Comparison of ENCODE assay signal across 8 cellular contexts in genomic region chr22:40855960-40856512, GRCh38. TPM values are rescaled to one million over a fixed set of nuclear protein-coding genes. Genes with fewer than 3 reads are reported as not detected.
DNase-seq lines count a peak whose midpoint lies in the region; ATAC-seq and TF ChIP-seq lines count a peak whose summit lies in the region.

No MANE protein-coding gene starts in this region.

- peak overlapping the region; percentile 87 for H3K4me3 ChIP-seq in effector memory CD4-positive, alpha-beta T cell (ENCODE audit: insufficient read depth, low read depth, low read length, poor library complexity, severe bottlenecking)
- H3K4me3 ChIP-seq in lung (peak overlapping the region; percentile 94), thoracic aorta (peak overlapping the region; percentile 89)

- peak; percentile 36 for DNase-seq in EL
- peak in 25 of 34 experiments; percentile 5 to 44 (median 18) for DNase-seq in T-cell
- DNase-seq in effector memory CD4-positive, alpha-beta T cell, result peak in 1 of 3 donors; percentile 1
- no peak for DNase-seq in lung (ENCODE audit: low spot score)
- no peak for DNase-seq in thoracic aorta (ENCODE audit: low spot score)
- DNase-seq in NCI-H187 treated with DMSO at 0.1 percent for 48 hours (lab: John Stamatoyannopoulos, UW), result no peak

- POLR2A ChIA-PET in T-cell (lab: Charles Lee), result interaction anchor here (0.5 to 1.2 kb wide), 7 partner anchors 36 to 812 kb away, joined by 3 to 7 read pairs (median 6); partner anchors contain the start of genes PHF5A (in 1 of the 2) and SLC25A17 (in 1 of the 2)

- H3K36me3 Mint-ChIP-seq in T-cell, result peaks cover 10% of the 10 kb centered on the region

- H3K27ac ChIP-seq in effector memory CD4-positive, alpha-beta T cell (ENCODE audit: insufficient read depth, low read length, poor library complexity, severe bottlenecking), result peak overlapping the region; percentile 95
- H3K27ac ChIP-seq in lung (ENCODE audit: low read depth in 1 of 2, low read length in 1 of 2), result peak overlapping the region; percentile 96 to 98
- peak overlapping the region; percentile 98 to 99 for H3K27ac ChIP-seq in thoracic aorta

- no peaks in the 10 kb centered on the region for H3K9me3 ChIP-seq in effector memory CD4-positive, alpha-beta T cell (ENCODE audit: control insufficient read depth, low read length)
- H3K9me3 ChIP-seq in lung (ENCODE audit: control insufficient read depth in 2 of 2, insufficient read depth in 1 of 2, low read length in 1 of 2) (no peaks in the 10 kb centered on the region), thoracic aorta (no peaks in the 10 kb centered on the region)

- WGBS in lung, 2 donors, result 0 to 1% methylated on average over 29 of the region's 29 CpGs

- no peaks in the 10 kb centered on the region for H3K9me3 Mint-ChIP-seq in T-cell

- ATAC-seq in GM19438 (IDR thresholded peaks at IDR 0.05; ENCODE audit: low read depth, unreplicated experiment), result peak; percentile 21
- peak; percentile 15 for ATAC-seq in HG03460 (IDR thresholded peaks at IDR 0.05; ENCODE audit: unreplicated experiment)
- peak; percentile 8 to 22 (median 16) for ATAC-seq in T-cell (replicated peaks in 1 of 4)
- peak; percentile 16 for ATAC-seq in lung (ENCODE audit: insufficient read depth, low FRiP score)
- ATAC-seq in thoracic aorta (ENCODE audit: insufficient number of reproducible peaks, low FRiP score, low read depth), result peak; percentile 12

- H3K4me1 ChIP-seq in effector memory CD4-positive, alpha-beta T cell (ENCODE audit: control insufficient read depth, insufficient read depth, low read length, poor library complexity, severe bottlenecking), result peaks cover 24% of the 10 kb centered on the region
- H3K4me1 ChIP-seq in lung (ENCODE audit: control insufficient read depth in 2 of 2, insufficient read depth in 2 of 2, low read length in 2 of 2), result peaks cover 7 to 14% of the 10 kb centered on the region in 2 donors
- H3K4me1 ChIP-seq in thoracic aorta (ENCODE audit: control insufficient read depth in 1 of 2, low read depth in 2 of 2), result peaks cover 31 to 61% of the 10 kb centered on the region in 2 donors

- H3K36me3 ChIP-seq in effector memory CD4-positive, alpha-beta T cell (ENCODE audit: control insufficient read depth, insufficient read depth, low read length), result no peaks in the 10 kb centered on the region
- peaks cover 0 to 5% of the 10 kb centered on the region in 2 donors for H3K36me3 ChIP-seq in lung (ENCODE audit: control insufficient read depth in 2 of 2, insufficient read depth in 2 of 2, low read length in 2 of 2)
- no peaks in the 10 kb centered on the region for H3K36me3 ChIP-seq in thoracic aorta

- CTCF ChIA-PET in T-cell (lab: Charles Lee), result interaction anchor here in 1 of 2 donors (0.6 to 0.7 kb wide), 3 partner anchors 36 to 612 kb away, joined by 3 to 5 read pairs (median 3); partner anchors contain the start of gene PHF5A

- peak overlapping the region; percentile 95 to 98 (median 97) for H3K4me3 Mint-ChIP-seq in T-cell

- TF ChIP-seq CTCF in lung (IDR thresholded peaks at IDR 0.05; ENCODE audit: control extremely low read depth, extremely low read depth) (no peak), thoracic aorta (IDR thresholded peaks at IDR 0.05) (no peak)

- peaks cover 61 to 67% (median 63%) of the 10 kb centered on the region in 3 donors for H3K4me1 Mint-ChIP-seq in T-cell

- peak overlapping the region; percentile 100 for H3K27ac Mint-ChIP-seq in T-cell

- H3K27me3 Mint-ChIP-seq in T-cell, result no peaks in the 10 kb centered on the region

- H3K27me3 ChIP-seq in effector memory CD4-positive, alpha-beta T cell (replicated peaks; ENCODE audit: control insufficient read depth, insufficient read depth, low read length, poor library complexity, severe bottlenecking), result no peaks in the 10 kb centered on the region
- H3K27me3 ChIP-seq in lung (ENCODE audit: control insufficient read depth, insufficient read depth), result no peaks in the 10 kb centered on the region
- H3K27me3 ChIP-seq in thoracic aorta (replicated peaks; ENCODE audit: insufficient read depth), result no peaks in the 10 kb centered on the region

RNA-seq across cellular contexts. Expression of gene ST13, which starts 0.4 kb away (rescaled TPM):
- total RNA-seq in T-cell (100 to 1,000 TPM; 135 to 186 (median 140) TPM), lung (100 to 1,000 TPM; 145 to 208 TPM), thoracic aorta (100 to 1,000 TPM; 105 to 107 TPM)
- 100 to 1,000 TPM in 1 of 2 donors, 10 to 100 TPM in 1; 61.9 to 118 TPM for polyA plus RNA-seq in lung

RNA-seq across cellular contexts. Expression of gene XPNPEP3, which starts 0.9 kb away (rescaled TPM):
- total RNA-seq in T-cell, result 10 to 100 TPM; 15.1 to 20.7 (median 15.8) TPM
- total RNA-seq in lung, result 10 to 100 TPM; 14.4 to 24.1 TPM
- polyA plus RNA-seq in lung, result 1 to 10 TPM; 5.1 to 6.3 TPM
- 1 to 10 TPM; 5.6 to 9.9 TPM for total RNA-seq in thoracic aorta

RNA-seq across cellular contexts. Expression of gene DNAJB7, which starts 5.9 kb away (rescaled TPM):
- total RNA-seq in T-cell (not detected), lung (not detected), thoracic aorta (not detected)
- polyA plus RNA-seq in lung, result not detected

RNA-seq across cellular contexts. Expression of gene SLC25A17, which starts 36.9 kb away (rescaled TPM):
- 10 to 100 TPM in 4 of 5 donors, 1 to 10 TPM in 1; 8.9 to 14.2 (median 12.7) TPM for total RNA-seq in T-cell
- total RNA-seq in lung, result 10 to 100 TPM; 17.2 to 17.4 TPM
- polyA plus RNA-seq in lung, result 10 to 100 TPM; 13.7 to 13.8 TPM
- total RNA-seq in thoracic aorta, result 10 to 100 TPM; 14.4 to 17.9 TPM

Comparison
In these comparisons a context has a peak if more than half of its experiments do, and no peak if none do; other contexts are left out.
1. DNase-seq: peak in EL (single experiment) and T-cell (25 of 34); none in lung (single experiment), thoracic aorta (single experiment) and NCI-H187 treated with DMSO at 0.1 percent for 48 hours (single experiment).
2. Peak in every context shown above with its lines, with median percentiles within 50 percentile points of each other: ATAC-seq, H3K27ac ChIP-seq and H3K4me3 ChIP-seq.